In the genomic region with DNA sequence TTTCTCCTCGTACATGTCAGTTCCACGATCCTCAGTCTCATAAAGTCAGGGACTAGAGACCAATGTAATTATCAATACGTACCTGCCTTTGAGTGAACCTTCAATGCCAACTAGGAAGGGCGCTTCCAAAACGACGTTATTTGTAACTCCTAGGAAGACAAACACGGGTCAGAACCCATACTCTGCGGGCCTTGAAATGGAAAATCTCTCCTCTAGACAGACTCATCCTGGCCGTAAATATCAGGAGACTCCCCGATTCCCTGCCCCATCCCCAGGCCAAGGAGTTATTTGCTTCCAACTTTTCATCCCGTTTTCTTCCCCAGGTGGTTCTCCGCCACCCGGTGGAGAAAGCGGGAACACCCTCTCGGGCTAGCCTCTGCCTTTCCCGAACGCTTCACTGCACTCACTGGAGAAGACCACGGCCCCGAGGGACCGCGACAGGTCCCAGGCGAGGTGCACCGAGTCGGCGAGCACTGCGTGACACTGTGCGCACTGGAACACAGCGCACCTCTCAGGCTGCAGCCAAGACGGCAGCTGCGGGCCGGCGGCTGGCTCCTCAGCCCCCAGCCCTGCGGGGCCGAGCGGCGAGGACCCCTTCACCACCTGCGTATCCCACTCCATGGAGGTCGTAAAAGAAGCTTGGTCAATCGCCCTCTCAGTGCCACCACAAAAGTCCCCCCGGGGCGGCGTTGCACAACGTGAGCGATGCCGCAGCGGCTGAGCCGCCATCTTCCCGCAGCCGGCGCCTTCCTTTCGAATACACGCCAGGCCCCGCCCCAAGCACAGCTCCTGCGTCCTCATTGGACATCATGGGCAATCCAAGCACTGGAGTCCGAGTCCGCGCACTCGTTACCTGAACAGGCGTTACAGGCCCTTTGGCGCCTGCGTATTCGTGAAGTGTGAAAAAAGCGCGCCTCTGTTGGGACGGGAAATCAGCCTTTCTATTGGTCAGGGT, we compare ENCODE assay signal across 8 cellular contexts. TPM values are rescaled to one million over a fixed set of nuclear protein-coding genes. Genes with fewer than 3 reads are reported as not detected.
A peak's percentile ranks its signal among the peaks of the same experiment; 100 is the strongest.
DNase-seq lines count a peak whose midpoint lies in the region; ATAC-seq and TF ChIP-seq lines count a peak whose summit lies in the region.

Gene OIP5 (minus strand): TSS at position 759 of the 955 bp plus-strand sequence. CDS start 30 bp downstream, at position 729.

- ATAC-seq in GM21390 (IDR thresholded peaks at IDR 0.05; ENCODE audit: unreplicated experiment), result peak; percentile 80

- H3K9ac ChIP-seq in HUES48 (ENCODE audit: low read depth, low read length) (peak within 1 kb of the TSS; percentile 93), NT2/D1 (ENCODE audit: insufficient read length, low read depth) (peak within 1 kb of the TSS; percentile 91)

- H3K36me3 Mint-ChIP-seq in endothelial cell (ENCODE audit: low read depth, unreplicated experiment), result no peaks in the 10 kb centered on the region

- H3K27me3 Mint-ChIP-seq in endothelial cell (ENCODE audit: unreplicated experiment), result peaks cover 4% of the 10 kb centered on the region

- H3K9me3 ChIP-seq in HUES48 (ENCODE audit: control insufficient read depth, insufficient read depth, low read length), result no peaks in the 10 kb centered on the region
- H3K9me3 ChIP-seq in NT2/D1 (ENCODE audit: insufficient read depth, low read length), result no peaks in the 10 kb centered on the region

- peaks cover 2% of the 10 kb centered on the region for H3K4me1 Mint-ChIP-seq in endothelial cell (ENCODE audit: unreplicated experiment)

- H3K4me3 Mint-ChIP-seq in endothelial cell (ENCODE audit: unreplicated experiment), result peak within 1 kb of the TSS; percentile 100

- peak; percentile 94 for DNase-seq in D341Med (ENCODE audit: low spot score)
- DNase-seq in NT2/D1 (ENCODE audit: low read depth, low spot score), result peak; percentile 95
- DNase-seq in activated CD8-positive, alpha-beta memory T cell treated with anti-CD3 and anti-CD28 coated beads, Interleukin-2, amount 50 U/mL, for 1 hour (ENCODE audit: extremely low read depth), result peak; percentile 97
- peak; percentile 93 for DNase-seq in endothelial cell (ENCODE audit: low spot score)
- peak; percentile 90 for DNase-seq in middle frontal gyrus (ENCODE audit: extremely low spot score, low spot score)
- DNase-seq in stimulated activated CD8-positive, alpha-beta memory T cell treated with anti-CD3 and anti-CD28 coated beads, Interleukin-2, amount 100 ng/mL, for 48 hours (ENCODE audit: low read depth in 2 of 2), result peak; percentile 96 to 97

- H3K4me3 ChIP-seq in HUES48 (ENCODE audit: low read depth, low read length), result peak within 1 kb of the TSS; percentile 97
- H3K4me3 ChIP-seq in NT2/D1 (ENCODE audit: insufficient read length, low read depth), result peak within 1 kb of the TSS; percentile 84

- peak within 1 kb of the TSS; percentile 78 for H3K27ac Mint-ChIP-seq in endothelial cell (ENCODE audit: unreplicated experiment)

- H3K9me3 Mint-ChIP-seq in endothelial cell (ENCODE audit: unreplicated experiment), result no peaks in the 10 kb centered on the region

- H3K4me1 ChIP-seq in HUES48 (ENCODE audit: control insufficient read depth, insufficient read depth, low read length) (0 out of 2 replicates have a peak, but pooled peaks cover 9% of the 10 kb centered on the region), NT2/D1 (ENCODE audit: insufficient read depth, insufficient read length) (no peaks in the 10 kb centered on the region)

- H3K27ac ChIP-seq in HUES48 (ENCODE audit: low read depth, low read length), result peak within 1 kb of the TSS; percentile 95

- H3K27me3 ChIP-seq in HUES48 (ENCODE audit: control insufficient read depth, insufficient read depth, low read length) (no peaks in the 10 kb centered on the region), NT2/D1 (ENCODE audit: insufficient read depth, insufficient read length) (no peaks in the 10 kb centered on the region)

- TF ChIP-seq CTCF in endothelial cell (IDR thresholded peaks at IDR 0.05; ENCODE audit: unreplicated experiment), result peak; percentile 65

- H3K36me3 ChIP-seq in HUES48 (ENCODE audit: control insufficient read depth, insufficient read depth, low read length) (peaks cover 16% of the 10 kb centered on the region), NT2/D1 (ENCODE audit: insufficient read depth, insufficient read length, low read length) (peaks cover 10% of the 10 kb centered on the region)

RNA-seq across cellular contexts. Expression of gene OIP5, which starts in this region (rescaled TPM):
- 2.7 TPM for total RNA-seq in endothelial cell (ENCODE audit: unreplicated experiment)

Comparison
In these comparisons a context has a peak if more than half of its experiments do, and no peak if none do; other contexts are left out.
1. Peak in every context shown above with its lines: DNase-seq, ATAC-seq, H3K4me3 ChIP-seq and H3K27ac ChIP-seq.